10 cellular contexts compared by ENCODE assay signal in genomic region chr17:66667491-66668030, GRCh38.
A peak's percentile ranks its signal among the peaks of the same experiment; 100 is the strongest.
DNase-seq lines count a peak whose midpoint lies in the region; ATAC-seq and TF ChIP-seq lines count a peak whose summit lies in the region.
"Had no signal": no experiment of that assay in that cellular context is flagged by ENCODE, and none has a peak within 500 bp of the region (broad histone marks: within the 10 kb centered on the region; RNA-seq: fewer than 3 reads in every experiment).

No MANE protein-coding gene starts in this region.

- peaks cover 2% of the 10 kb centered on the region for H3K27me3 Mint-ChIP-seq in activated CD4-positive, alpha-beta T cell treated with anti-CD3 and anti-CD28 coated beads, Interleukin-2, amount 10 ng/mL, durations not matched to agents 24 days and 14 days
- no peaks in the 10 kb centered on the region for H3K27me3 Mint-ChIP-seq in activated naive CD8-positive, alpha-beta T cell treated with anti-CD3 and anti-CD28 coated beads for 36 hours

- TF ChIP-seq RAD21 in HCT116 (IDR thresholded peaks at IDR 0.05; ENCODE audit: low read depth) = no peak

- CTCF ChIA-PET in HCT116 (lab: Charles Lee) = no interaction called here
- CTCF ChIA-PET in mammary epithelial cell (lab: Charles Lee; ENCODE audit: low non-redundant PET) = no interaction called here

- DNase-seq in HCT116 (ENCODE audit: low read depth, low spot score) (no peak), kidney glomerular epithelial cell (lab: John Stamatoyannopoulos, UW) (no peak), mammary epithelial cell (no peak), T1000 (lab: John Stamatoyannopoulos, UW) (no peak)
- peak; percentile 89 for DNase-seq in activated CD4-positive, alpha-beta T cell treated with anti-CD3 and anti-CD28 coated beads, Interleukin-2, amount 10 ng/mL, durations not matched to agents 24 days and 14 days
- peak; percentile 74 for DNase-seq in activated naive CD8-positive, alpha-beta T cell treated with anti-CD3 and anti-CD28 coated beads for 36 hours
- peak; percentile 61 to 70 for DNase-seq in stimulated activated CD8-positive, alpha-beta memory T cell treated with anti-CD3 and anti-CD28 coated beads, Interleukin-15, amount 100 ng/mL, for 48 hours (ENCODE audit: low read depth in 2 of 2)
- DNase-seq: dermis blood vessel endothelial cell, NCI-H345 had no signal

- no peak for TF ChIP-seq POLR2A in HCT116 (IDR thresholded peaks at IDR 0.05; ENCODE audit: borderline replicate concordance, extremely low read depth, insufficient read depth, insufficient read length)

- H3K4me2 ChIP-seq in HCT116 (ENCODE audit: low read length) (no peak overlapping the region), mammary epithelial cell (ENCODE audit: insufficient read depth, low read depth, low read length) (no peak overlapping the region)

- dilution Hi-C loops in mammary epithelial cell (cut with HindIII; ENCODE audit: low sequenced_read_pairs) = no loop called here

- H3K27me3 ChIP-seq in HCT116 (ENCODE audit: insufficient read depth, low read length) = no peaks in the 10 kb centered on the region
- no peaks in the 10 kb centered on the region for H3K27me3 ChIP-seq in mammary epithelial cell (ENCODE audit: insufficient read depth, low read length)

- no peaks in the 10 kb centered on the region for H3K9me3 ChIP-seq in HCT116 (ENCODE audit: control insufficient read depth in 1 of 2, insufficient read depth in 1 of 2, low read depth in 1 of 2, low read length in 2 of 2)
- no peaks in the 10 kb centered on the region for H3K9me3 ChIP-seq in mammary epithelial cell (replicated peaks; ENCODE audit: insufficient read depth, low read length)

- H3K36me3 ChIP-seq in HCT116 (ENCODE audit: control insufficient read depth in 1 of 2, insufficient read depth in 2 of 2, low read length in 2 of 2) = no peaks in the 10 kb centered on the region
- no peaks in the 10 kb centered on the region for H3K36me3 ChIP-seq in mammary epithelial cell (ENCODE audit: insufficient read depth, low read length)

- H3K4me1 Mint-ChIP-seq in activated CD4-positive, alpha-beta T cell treated with anti-CD3 and anti-CD28 coated beads, Interleukin-2, amount 10 ng/mL, durations not matched to agents 24 days and 14 days = peaks cover 71% of the 10 kb centered on the region
- H3K4me1 Mint-ChIP-seq in activated naive CD8-positive, alpha-beta T cell treated with anti-CD3 and anti-CD28 coated beads for 36 hours = peaks cover 54% of the 10 kb centered on the region

- peaks cover 3 to 16% of the 10 kb centered on the region in 2 experiments for H3K4me1 ChIP-seq in HCT116 (ENCODE audit: control insufficient read depth in 1 of 2, insufficient read depth in 2 of 2, low read length in 2 of 2)
- H3K4me1 ChIP-seq in mammary epithelial cell (ENCODE audit: insufficient read depth, low read length) = peaks cover 8% of the 10 kb centered on the region

- H3K79me2 ChIP-seq in HCT116 (ENCODE audit: insufficient read depth, low read length) (no peaks in the 10 kb centered on the region), mammary epithelial cell (ENCODE audit: insufficient read depth, low read length) (no peaks in the 10 kb centered on the region)

- H3K27ac Mint-ChIP-seq in activated CD4-positive, alpha-beta T cell treated with anti-CD3 and anti-CD28 coated beads, Interleukin-2, amount 10 ng/mL, durations not matched to agents 24 days and 14 days = peak overlapping the region; percentile 91
- peak overlapping the region; percentile 77 for H3K27ac Mint-ChIP-seq in activated naive CD8-positive, alpha-beta T cell treated with anti-CD3 and anti-CD28 coated beads for 36 hours

- ATAC-seq in HCT116 = 0 out of 2 replicates have a peak, but pooled peaks have one; percentile 25
- ATAC-seq in GM21423 (IDR thresholded peaks at IDR 0.05; ENCODE audit: unreplicated experiment) = no peak

- in situ Hi-C loops in mammary epithelial cell (cut with MboI; ENCODE audit: low sequenced_read_pairs in 2 of 2) = loop anchor here in 1 of 2 donors (25.0 kb wide), 2 partner anchors 105 to 405 kb away; no protein-coding TSS in a partner anchor

- H3K36me3 Mint-ChIP-seq in activated CD4-positive, alpha-beta T cell treated with anti-CD3 and anti-CD28 coated beads, Interleukin-2, amount 10 ng/mL, durations not matched to agents 24 days and 14 days (ENCODE audit: low read depth) = peaks cover 49% of the 10 kb centered on the region
- peaks cover 42% of the 10 kb centered on the region for H3K36me3 Mint-ChIP-seq in activated naive CD8-positive, alpha-beta T cell treated with anti-CD3 and anti-CD28 coated beads for 36 hours

- POLR2A ChIA-PET in HCT116 (lab: Charles Lee) = no interaction called here

- RAD21 ChIA-PET in HCT116 (lab: Charles Lee; ENCODE audit: low non-redundant PET in 1 of 2, low total read pairs in 2 of 2, uncharacterized antibody in 2 of 2, unreplicated experiment in 2 of 2) = interaction anchor here in 1 of 2 experiments (0.5 kb wide), 1 partner anchor 467 kb away, joined by 3 read pairs; no protein-coding TSS in a partner anchor

- peak overlapping the region; percentile 73 for H3K4me3 Mint-ChIP-seq in activated CD4-positive, alpha-beta T cell treated with anti-CD3 and anti-CD28 coated beads, Interleukin-2, amount 10 ng/mL, durations not matched to agents 24 days and 14 days
- H3K4me3 Mint-ChIP-seq in activated naive CD8-positive, alpha-beta T cell treated with anti-CD3 and anti-CD28 coated beads for 36 hours = peak overlapping the region; percentile 33

- H2AFZ ChIP-seq in HCT116 (ENCODE audit: low read depth, low read length, poor library complexity, severe bottlenecking) (no peak overlapping the region), mammary epithelial cell (ENCODE audit: low read depth, low read length) (no peak overlapping the region)

- H3K4me3 ChIP-seq in HCT116 (replicated peaks in 1 of 2; ENCODE audit: low read depth in 1 of 2, low read length in 2 of 2) = no peak overlapping the region
- no peak overlapping the region for H3K4me3 ChIP-seq in mammary epithelial cell (replicated peaks in 1 of 3; ENCODE audit: insufficient read depth in 1 of 3, low read depth in 2 of 3, low read length in 3 of 3)

- no peaks in the 10 kb centered on the region for H3K9me2 ChIP-seq in HCT116 (ENCODE audit: insufficient read depth)

- 100% methylated on average over 4 of the region's 4 CpGs for WGBS in mammary epithelial cell (ENCODE audit: low coverage, missing lambda C conversion rate)

- intact Hi-C loops in HCT116 (cut with micrococcal nuclease) = no loop called here
- intact Hi-C loops in activated CD4-positive, alpha-beta T cell treated with anti-CD3 and anti-CD28 coated beads, Interleukin-2, amount 10 ng/mL, durations not matched to agents 24 days and 14 days (cut with micrococcal nuclease) = loop anchor here (1.0 to 5.0 kb wide), 8 partner anchors 10 to 365 kb away; partner anchors contain the start of gene PRKCA
- intact Hi-C loops in mammary epithelial cell (cut with micrococcal nuclease) = no loop called here

- BruUV-seq in HCT116 (replicated peaks; lab: Mats Ljungman, UMichigan) (no TSS peak), mammary epithelial cell (replicated peaks; lab: Mats Ljungman, UMichigan) (no TSS peak)

- H4K20me1 ChIP-seq in HCT116 (ENCODE audit: insufficient read depth) (no peaks in the 10 kb centered on the region), mammary epithelial cell (ENCODE audit: insufficient read depth, low read length) (no peaks in the 10 kb centered on the region)

- H3K9me3 Mint-ChIP-seq in activated CD4-positive, alpha-beta T cell treated with anti-CD3 and anti-CD28 coated beads, Interleukin-2, amount 10 ng/mL, durations not matched to agents 24 days and 14 days = peaks cover 7% of the 10 kb centered on the region
- peaks cover 2% of the 10 kb centered on the region for H3K9me3 Mint-ChIP-seq in activated naive CD8-positive, alpha-beta T cell treated with anti-CD3 and anti-CD28 coated beads for 36 hours

- no peak overlapping the region for H3K27ac ChIP-seq in HCT116 (ENCODE audit: low read depth, low read length)
- no peak overlapping the region for H3K27ac ChIP-seq in mammary epithelial cell (ENCODE audit: insufficient read depth, low read depth, low read length)

- H3K9ac ChIP-seq in HCT116 (ENCODE audit: low read length) = no peak overlapping the region
- no peak overlapping the region for H3K9ac ChIP-seq in mammary epithelial cell (ENCODE audit: insufficient read depth, low read length)

- TF ChIP-seq CTCF in HCT116 (IDR thresholded peaks at IDR 0.05 in 2 of 3, conservative IDR thresholded peaks at IDR 0.05 in 1 of 3; ENCODE audit: borderline replicate concordance in 1 of 3, insufficient read depth in 1 of 3, low read depth in 2 of 3, low read length in 2 of 3) = no peak
- TF ChIP-seq CTCF in mammary epithelial cell (conservative IDR thresholded peaks at IDR 0.05 in 1 of 2, IDR thresholded peaks at IDR 0.05 in 1 of 2; ENCODE audit: extremely low read depth in 1 of 2, insufficient read depth in 1 of 2, low read depth in 1 of 2, low read length in 2 of 2) = no peak

TF ChIP-seq in HCT116, 20 proteins besides CTCF, POLR2A, EP300 and RAD21:
- TF ChIP-seq EZH2phosphoT487 (IDR thresholded peaks at IDR 0.05; ENCODE audit: borderline replicate concordance) (no peak), EGR1 (IDR thresholded peaks at IDR 0.05; ENCODE audit: low read depth) (0 out of 2 replicates have a peak, but pooled peaks have one; percentile 31), TCF7L2 (IDR thresholded peaks at IDR 0.05; ENCODE audit: borderline replicate concordance, extremely low read depth, insufficient read depth, insufficient read length) (no peak), POLR2AphosphoS5 (IDR thresholded peaks at IDR 0.05; ENCODE audit: low read depth, low read length) (no peak), CEBPB (IDR thresholded peaks at IDR 0.05; ENCODE audit: low read depth) (no peak), ZBTB33 (IDR thresholded peaks at IDR 0.05; ENCODE audit: extremely low read depth, insufficient replicate concordance, low read length) (no peak), ZFX (IDR thresholded peaks at IDR 0.05) (no peak)

Comparison
In these comparisons a context has a peak if more than half of its experiments do, and no peak if none do; other contexts are left out.
1. DNase-seq: peak in activated CD4-positive, alpha-beta T cell treated with anti-CD3 and anti-CD28 coated beads, Interleukin-2, amount 10 ng/mL, durations not matched to agents 24 days and 14 days (single experiment), activated naive CD8-positive, alpha-beta T cell treated with anti-CD3 and anti-CD28 coated beads for 36 hours (single experiment) and stimulated activated CD8-positive, alpha-beta memory T cell treated with anti-CD3 and anti-CD28 coated beads, Interleukin-15, amount 100 ng/mL, for 48 hours (2 of 2); none in HCT116 (single experiment), kidney glomerular epithelial cell (single experiment), mammary epithelial cell (single experiment) and T1000 (single experiment).